In genomic region chr16:8944113-8944765, GRCh38 we compare ENCODE assay signal across 8 cellular contexts. TPM values are rescaled to one million over a fixed set of nuclear protein-coding genes. Genes with fewer than 3 reads are reported as not detected.
DNase-seq lines count a peak whose midpoint lies in the region; ATAC-seq, FAIRE-seq and TF ChIP-seq lines count a peak whose summit lies in the region.

No MANE protein-coding gene starts in this region.

- TF ChIP-seq POLR2A in sigmoid colon (IDR thresholded peaks at IDR 0.05) (no peak), erythroblast (IDR thresholded peaks at IDR 0.05; ENCODE audit: low read length) (no peak)

- 38 to 42% methylated on average over 3 of the region's 3 CpGs for WGBS in sigmoid colon, 2 donors

- H3K4me1 ChIP-seq in sigmoid colon: peaks cover 0 to 95% (median 80%) of the 10 kb centered on the region in 4 donors

- peak; percentile 85 for FAIRE-seq in GM18507 (lab: Jason Lieb, UNC)

- H3K4me3 ChIP-seq in sigmoid colon: no peak overlapping the region

- DNase-seq in GM18507 (ENCODE audit: extremely low spot score, insufficient read length, low read depth) (no peak), Kasumi-1 (lab: John Stamatoyannopoulos, UW) (peak; percentile 31 to 35), myocyte (ENCODE audit: low read depth) (peak; percentile 45), NCI-H2107 (lab: John Stamatoyannopoulos, UW) (no peak), glomerular visceral epithelial cell (ENCODE audit: extremely low spot score) (no peak), sigmoid colon (no peak), erythroblast (lab: John Stamatoyannopoulos, UW) (no peak)

- no peaks in the 10 kb centered on the region for H3K36me3 ChIP-seq in sigmoid colon

- ATAC-seq in GM21717 (IDR thresholded peaks at IDR 0.05; ENCODE audit: unreplicated experiment): peak; percentile 66

- no peaks in the 10 kb centered on the region for H3K27me3 ChIP-seq in sigmoid colon

- intact Hi-C loops in sigmoid colon (cut with DNase I): no loop called here

- no peak overlapping the region for H3K27ac ChIP-seq in sigmoid colon

- TF ChIP-seq CTCF in sigmoid colon (IDR thresholded peaks at IDR 0.05): no peak

- H3K9me3 ChIP-seq in sigmoid colon: no peaks in the 10 kb centered on the region

- no peak for TF ChIP-seq EP300 in sigmoid colon (IDR thresholded peaks at IDR 0.05)

RNA-seq across cellular contexts. Expression of gene USP7, which starts 19.5 kb away (rescaled TPM):
- total RNA-seq in myocyte: 57.2 and 69.3 TPM in 2 replicates
- polyA plus RNA-seq in myocyte (2012): 38.3 TPM
- 10 to 100 TPM; 64.9 to 84.5 (median 80.5) TPM for total RNA-seq in sigmoid colon
- polyA plus RNA-seq in sigmoid colon: 10 to 100 TPM; 28.8 to 46.1 (median 28.9) TPM

Comparison
In these comparisons a context has a peak if more than half of its experiments do, and no peak if none do; other contexts are left out.
1. DNase-seq: peak in Kasumi-1 (2 of 2) and myocyte (single experiment); none in GM18507 (single experiment), NCI-H2107 (single experiment), glomerular visceral epithelial cell (single experiment), sigmoid colon (single experiment) and erythroblast (0 of 2).